In the genomic region with DNA sequence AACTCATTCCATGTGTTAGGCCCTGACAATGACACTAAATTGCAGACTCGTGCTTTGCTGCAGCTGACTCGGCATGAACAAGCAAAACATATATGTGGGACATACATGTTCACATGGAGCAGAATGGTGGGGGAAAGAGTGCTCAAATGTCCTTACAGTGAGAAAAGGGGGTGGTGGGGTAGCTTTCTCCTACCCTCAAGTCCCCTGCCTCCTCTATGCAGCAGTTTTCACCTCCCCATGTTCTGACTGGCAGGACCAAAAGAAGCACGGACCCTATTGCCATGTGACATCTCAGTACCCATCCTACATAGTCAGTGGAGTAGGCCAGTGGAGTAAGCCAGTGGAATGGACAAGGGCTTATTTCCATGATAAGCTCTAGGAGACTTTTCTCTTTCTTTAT, we compare ENCODE assay signal across 33 cellular contexts.
"Had no signal": no experiment of that assay in that cellular context is flagged by ENCODE, and none has a peak within 500 bp of the region (broad histone marks: within the 10 kb centered on the region; RNA-seq: fewer than 3 reads in every experiment).

No MANE protein-coding gene starts in this region.

- DNase-seq: activated B cell treated with CpG ODN at 0.5 μM for 24 hours; activated CD4-positive, alpha-beta memory T cell treated with anti-CD3 and anti-CD28 coated beads for 36 hours; activated CD4-positive, alpha-beta T cell treated with anti-CD3 and anti-CD28 coated beads for 48 hours; activated CD4-positive, alpha-beta T cell treated with anti-CD3 and anti-CD28 coated beads, Interleukin-2, amount 50 U/mL, for 1 hour; activated CD4-positive, alpha-beta T cell treated with anti-CD3 and anti-CD28 coated beads, Interleukin-2, amount 50 U/mL, for 4 hours; activated CD4-positive, CD25-positive, alpha-beta regulatory T cell treated with anti-CD3 and anti-CD28 coated beads, Interleukin-2, amount 50 U/mL, for 72 hours; activated CD8-positive, alpha-beta memory T cell treated with anti-CD3 and anti-CD28 coated beads for 24 hours; activated CD8-positive, alpha-beta memory T cell treated with anti-CD3 and anti-CD28 coated beads, Interleukin-2, amount 10 ng/mL, durations not matched to agents 7 days and 5 days; activated CD8-positive, alpha-beta memory T cell treated with anti-CD3 and anti-CD28 coated beads, Interleukin-2, amount 50 U/mL, for 48 hours; activated CD8-positive, alpha-beta T cell treated with anti-CD3 and anti-CD28 coated beads for 36 hours; activated effector memory CD4-positive, alpha-beta T cell treated with Interleukin-2 at 50 U/mL for 16 hours; activated gamma-delta T cell treated with Interleukin-2 at 50 U/mL for 16 hours; activated naive CD4-positive, alpha-beta T cell; activated naive CD4-positive, alpha-beta T cell treated with anti-CD3 and anti-CD28 coated beads for 36 hours; activated naive CD4-positive, alpha-beta T cell treated with anti-CD3 and anti-CD28 coated beads, Interleukin-2, amount 50 U/mL, for 16 hours; activated naive CD8-positive, alpha-beta T cell treated with anti-CD3 and anti-CD28 coated beads for 36 hours; activated T-cell treated with anti-CD3 and anti-CD28 coated beads, Interleukin-2, amount 50 U/mL, for 24 hours; activated T-cell treated with anti-CD3 and anti-CD28 coated beads, Interleukin-2, amount 50 U/mL, for 48 hours; adrenal gland; amniotic stem cell; aorta; body of pancreas; brain microvascular endothelial cell; central memory CD4-positive, alpha-beta T cell; T-helper 1 cell; T-helper 2 cell; T-helper 9 cell had no signal

- H3K36me3 ChIP-seq: adrenal gland, brain microvascular endothelial cell, breast epithelium had no signal

- H3K27ac Mint-ChIP-seq: activated B cell treated with CpG ODN at 0.5 μM for 24 hours; activated CD4-positive, alpha-beta memory T cell treated with anti-CD3 and anti-CD28 coated beads for 36 hours; activated CD8-positive, alpha-beta memory T cell treated with anti-CD3 and anti-CD28 coated beads, Interleukin-2, amount 10 ng/mL, durations not matched to agents 7 days and 5 days; activated CD8-positive, alpha-beta T cell treated with anti-CD3 and anti-CD28 coated beads for 36 hours; activated naive CD4-positive, alpha-beta T cell treated with anti-CD3 and anti-CD28 coated beads for 36 hours; activated naive CD8-positive, alpha-beta T cell treated with anti-CD3 and anti-CD28 coated beads for 36 hours; activated T-cell treated with anti-CD3 and anti-CD28 coated beads, Interleukin-2, amount 50 U/mL, for 24 hours; activated T-helper 2 cell treated with anti-CD3 and anti-CD28 coated beads, Interferon-gamma antibody, Interleukin-2, Interleukin-4, amounts not matched to agents 10 μg/mL and 5 μg/mL and 100 μg/mL, durations not matched to agents 14 hours and 24 hours and 36 hours; T-helper 1 cell treated with Interleukin-12 subunit alpha and Interleukin-12 subunit beta and Interleukin-4 antibody, amounts not matched to agents 30 μg/mL and 1 μg/mL, for 36 hours; T-helper 2 cell treated with Interferon-gamma antibody and Interleukin-4, amounts not matched to agents 5 μg/mL and 100 μg/mL, for 36 hours had no signal

- H3K4me1 ChIP-seq: adrenal gland, body of pancreas, breast epithelium had no signal

- ATAC-seq: activated CD8-positive, alpha-beta memory T cell treated with anti-CD3 and anti-CD28 coated beads, Interleukin-2, amount 10 ng/mL, durations not matched to agents 7 days and 5 days; activated CD8-positive, alpha-beta T cell treated with anti-CD3 and anti-CD28 coated beads for 36 hours; activated naive CD4-positive, alpha-beta T cell treated with anti-CD3 and anti-CD28 coated beads, Interleukin-2, amount 50 U/mL, for 72 hours; body of pancreas had no signal

- H3K9me3 Mint-ChIP-seq: activated B cell treated with CpG ODN at 0.5 μM for 24 hours; activated CD4-positive, alpha-beta memory T cell treated with anti-CD3 and anti-CD28 coated beads for 36 hours; activated CD8-positive, alpha-beta T cell treated with anti-CD3 and anti-CD28 coated beads for 36 hours; activated naive CD4-positive, alpha-beta T cell treated with anti-CD3 and anti-CD28 coated beads for 36 hours; activated naive CD4-positive, alpha-beta T cell treated with anti-CD3 and anti-CD28 coated beads, Interleukin-2, amount 50 U/mL, for 72 hours; activated T-helper 2 cell treated with anti-CD3 and anti-CD28 coated beads, Interferon-gamma antibody, Interleukin-2, Interleukin-4, amounts not matched to agents 10 μg/mL and 5 μg/mL and 100 μg/mL, durations not matched to agents 14 hours and 24 hours and 36 hours; T-helper 1 cell treated with Interleukin-12 subunit alpha and Interleukin-12 subunit beta and Interleukin-4 antibody, amounts not matched to agents 30 μg/mL and 1 μg/mL, for 36 hours; T-helper 2 cell treated with Interferon-gamma antibody and Interleukin-4, amounts not matched to agents 5 μg/mL and 100 μg/mL, for 36 hours had no signal

- H3K27ac ChIP-seq: adrenal gland, body of pancreas, brain microvascular endothelial cell, breast epithelium, VCaP had no signal

- H3K4me3 Mint-ChIP-seq: activated B cell treated with CpG ODN at 0.5 μM for 24 hours; activated CD4-positive, alpha-beta memory T cell treated with anti-CD3 and anti-CD28 coated beads for 36 hours; activated CD8-positive, alpha-beta memory T cell treated with anti-CD3 and anti-CD28 coated beads, Interleukin-2, amount 10 ng/mL, durations not matched to agents 7 days and 5 days; activated CD8-positive, alpha-beta T cell treated with anti-CD3 and anti-CD28 coated beads for 36 hours; activated naive CD4-positive, alpha-beta T cell treated with anti-CD3 and anti-CD28 coated beads for 36 hours; activated naive CD8-positive, alpha-beta T cell treated with anti-CD3 and anti-CD28 coated beads for 36 hours; activated T-cell treated with anti-CD3 and anti-CD28 coated beads, Interleukin-2, amount 50 U/mL, for 24 hours; T-helper 1 cell treated with Interleukin-12 subunit alpha and Interleukin-12 subunit beta and Interleukin-4 antibody, amounts not matched to agents 30 μg/mL and 1 μg/mL, for 36 hours; T-helper 2 cell treated with Interferon-gamma antibody and Interleukin-4, amounts not matched to agents 5 μg/mL and 100 μg/mL, for 36 hours had no signal

- H3K27me3 ChIP-seq: adrenal gland, body of pancreas, brain microvascular endothelial cell, breast epithelium had no signal

- H3K36me3 Mint-ChIP-seq: activated CD4-positive, alpha-beta memory T cell treated with anti-CD3 and anti-CD28 coated beads for 36 hours; activated CD8-positive, alpha-beta memory T cell treated with anti-CD3 and anti-CD28 coated beads, Interleukin-2, amount 10 ng/mL, durations not matched to agents 7 days and 5 days; activated naive CD4-positive, alpha-beta T cell treated with anti-CD3 and anti-CD28 coated beads, Interleukin-2, amount 50 U/mL, for 72 hours; activated naive CD8-positive, alpha-beta T cell treated with anti-CD3 and anti-CD28 coated beads for 36 hours had no signal

- H3K27me3 Mint-ChIP-seq: activated B cell treated with CpG ODN at 0.5 μM for 24 hours had no signal

- H3K4me1 Mint-ChIP-seq: activated B cell treated with CpG ODN at 0.5 μM for 24 hours; activated CD8-positive, alpha-beta memory T cell treated with anti-CD3 and anti-CD28 coated beads, Interleukin-2, amount 10 ng/mL, durations not matched to agents 7 days and 5 days; activated naive CD8-positive, alpha-beta T cell treated with anti-CD3 and anti-CD28 coated beads for 36 hours had no signal

- H3K9me3 ChIP-seq: adrenal gland, body of pancreas, breast epithelium had no signal

- H3K4me3 ChIP-seq: adrenal gland, body of pancreas, breast epithelium had no signal
